Comparison of ENCODE assay signal across 22 cellular contexts in genomic region chr6:163663575-163663974, GRCh38.
A peak's percentile ranks its signal among the peaks of the same experiment; 100 is the strongest.
DNase-seq lines count a peak whose midpoint lies in the region; ATAC-seq, FAIRE-seq and TF ChIP-seq lines count a peak whose summit lies in the region.
"Had no signal": no experiment of that assay in that cellular context is flagged by ENCODE, and none has a peak within 500 bp of the region (broad histone marks: within the 10 kb centered on the region; RNA-seq: fewer than 3 reads in every experiment).

No MANE protein-coding gene starts in this region.

- intact Hi-C loops in esophagus muscularis mucosa (cut with DNase I) (no loop called here), gastrocnemius medialis (cut with DNase I; ENCODE audit: low total_unique reads) (loop anchor here (5.0 kb wide), 1 partner anchor 294 kb away; no protein-coding TSS in a partner anchor), body of pancreas (cut with DNase I) (no loop called here)

- H3K36me3 ChIP-seq in bronchial epithelial cell (ENCODE audit: control insufficient read depth, insufficient read depth, low read length): no peaks in the 10 kb centered on the region
- H3K36me3 ChIP-seq in esophagus muscularis mucosa: no peaks in the 10 kb centered on the region
- no peaks in the 10 kb centered on the region for H3K36me3 ChIP-seq in gastrocnemius medialis
- no peaks in the 10 kb centered on the region for H3K36me3 ChIP-seq in body of pancreas (replicated peaks in 1 of 2; ENCODE audit: insufficient read depth in 1 of 2, low read depth in 2 of 2)
- H3K36me3 ChIP-seq: BE2C, BLaER1 had no signal

- WGBS in esophagus muscularis mucosa: 79% methylated on average over 7 of the region's 7 CpGs
- WGBS in body of pancreas, 2 donors: 71 to 76% methylated on average over 7 of the region's 7 CpGs

- in situ Hi-C loops in gastrocnemius medialis (cut with MboI; ENCODE audit: low sequenced_read_pairs in 4 of 4): no loop called here

- H3K4me3 ChIP-seq in bronchial epithelial cell (ENCODE audit: low read depth, low read length) (no peak overlapping the region), esophagus muscularis mucosa (no peak overlapping the region), gastrocnemius medialis (no peak overlapping the region), body of pancreas (no peak overlapping the region)
- H3K4me3 ChIP-seq: BLaER1 had no signal

- no peak for DNase-seq in bronchial epithelial cell (ENCODE audit: low read depth)
- DNase-seq in esophagus muscularis mucosa (ENCODE audit: extremely low spot score): peak; percentile 19
- peak; percentile 38 to 39 for DNase-seq in gastrocnemius medialis
- DNase-seq in activated gamma-delta T cell treated with Interleukin-2 at 50 U/mL for 16 hours: no peak
- DNase-seq in body of pancreas: no peak
- DNase-seq: 8988T; ACHN; BE2C; C1 segment of cervical spinal cord; Caco-2; Calu3; CD4-positive, alpha-beta T cell; CD8-positive, alpha-beta T cell; DMS79 treated with DMSO at 0.1 percent for 48 hours; GF-D8 had no signal

- H3K4me1 ChIP-seq in esophagus muscularis mucosa (peaks cover 7 to 10% (median 8%) of the 10 kb centered on the region in 4 donors), gastrocnemius medialis (peaks cover 21 to 31% of the 10 kb centered on the region in 2 donors), body of pancreas (no peaks in the 10 kb centered on the region)
- H3K4me1 ChIP-seq: Caco-2 had no signal

- TF ChIP-seq EP300 in esophagus muscularis mucosa (IDR thresholded peaks at IDR 0.05): no peak

- no peak overlapping the region for H3K27ac ChIP-seq in esophagus muscularis mucosa (replicated peaks in 1 of 4)
- peak overlapping the region in 3 of 4 donors; percentile 23 to 66 (median 52) for H3K27ac ChIP-seq in gastrocnemius medialis
- no peak overlapping the region for H3K27ac ChIP-seq in body of pancreas
- H3K27ac ChIP-seq: BLaER1 had no signal

- peak; percentile 23 for FAIRE-seq in bronchial epithelial cell (lab: Jason Lieb, UNC)
- FAIRE-seq: A204.1, D721Med, G401.6, GM12891, GM19239 had no signal

- H3K9me3 ChIP-seq in esophagus muscularis mucosa (no peaks in the 10 kb centered on the region), gastrocnemius medialis (no peaks in the 10 kb centered on the region), body of pancreas (no peaks in the 10 kb centered on the region)
- H3K9me3 ChIP-seq: BE2C, BLaER1, Caco-2 had no signal

- H3K27me3 ChIP-seq in bronchial epithelial cell (ENCODE audit: control insufficient read depth, insufficient read depth, low read length): no peaks in the 10 kb centered on the region
- peaks cover 0 to 14% (median 0%) of the 10 kb centered on the region in 4 donors for H3K27me3 ChIP-seq in esophagus muscularis mucosa
- no peaks in the 10 kb centered on the region for H3K27me3 ChIP-seq in gastrocnemius medialis
- no peaks in the 10 kb centered on the region for H3K27me3 ChIP-seq in body of pancreas
- H3K27me3 ChIP-seq: BE2C, BLaER1 had no signal

- TF ChIP-seq CTCF in bronchial epithelial cell (IDR thresholded peaks at IDR 0.05; ENCODE audit: insufficient read depth, low read length, severe bottlenecking): no peak
- no peak for TF ChIP-seq CTCF in esophagus muscularis mucosa (IDR thresholded peaks at IDR 0.05)
- no peak for TF ChIP-seq CTCF in gastrocnemius medialis (IDR thresholded peaks at IDR 0.05 in 4 of 5, conservative IDR thresholded peaks at IDR 0.05 in 1 of 5)
- TF ChIP-seq CTCF in body of pancreas (IDR thresholded peaks at IDR 0.05): no peak

- TF ChIP-seq POLR2A in esophagus muscularis mucosa (IDR thresholded peaks at IDR 0.05; ENCODE audit: low read depth): no peak
- no peak for TF ChIP-seq POLR2A in gastrocnemius medialis (IDR thresholded peaks at IDR 0.05)
- TF ChIP-seq POLR2A in body of pancreas (IDR thresholded peaks at IDR 0.05): no peak

- ATAC-seq in gastrocnemius medialis: peak; percentile 70 to 87
- no peak for ATAC-seq in body of pancreas
- no peak for ATAC-seq in HG03442 (IDR thresholded peaks at IDR 0.05; ENCODE audit: unreplicated experiment)
- ATAC-seq: CD8-positive, alpha-beta T cell had no signal

Comparison
In these comparisons a context has a peak if more than half of its experiments do, and no peak if none do; other contexts are left out.
1. DNase-seq: peak in esophagus muscularis mucosa (single experiment) and gastrocnemius medialis (2 of 2); none in bronchial epithelial cell (single experiment), activated gamma-delta T cell treated with Interleukin-2 at 50 U/mL for 16 hours (single experiment) and body of pancreas (0 of 4).
2. H3K27ac ChIP-seq: peak in gastrocnemius medialis (3 of 4); none in esophagus muscularis mucosa (0 of 4) and body of pancreas (0 of 4).
3. ATAC-seq: peak in gastrocnemius medialis (2 of 2); none in body of pancreas (single experiment) and HG03442 (single experiment).